In genomic region chr19:1471514-1472107, GRCh38 we compare ENCODE assay signal across 1 cellular context.
TF ChIP-seq lines count a peak whose summit lies in the region.

No MANE protein-coding gene starts in this region.

TF ChIP-seq in H1, 55 proteins besides CTCF, POLR2A, EP300 and RAD21:
- TF ChIP-seq MAFK (IDR thresholded peaks at IDR 0.05; ENCODE audit: low read depth, low read length) (no peak), MAX (IDR thresholded peaks at IDR 0.05) (peak; percentile 27; the same call in 1 of the 2 replicates)
